In the genomic region with DNA sequence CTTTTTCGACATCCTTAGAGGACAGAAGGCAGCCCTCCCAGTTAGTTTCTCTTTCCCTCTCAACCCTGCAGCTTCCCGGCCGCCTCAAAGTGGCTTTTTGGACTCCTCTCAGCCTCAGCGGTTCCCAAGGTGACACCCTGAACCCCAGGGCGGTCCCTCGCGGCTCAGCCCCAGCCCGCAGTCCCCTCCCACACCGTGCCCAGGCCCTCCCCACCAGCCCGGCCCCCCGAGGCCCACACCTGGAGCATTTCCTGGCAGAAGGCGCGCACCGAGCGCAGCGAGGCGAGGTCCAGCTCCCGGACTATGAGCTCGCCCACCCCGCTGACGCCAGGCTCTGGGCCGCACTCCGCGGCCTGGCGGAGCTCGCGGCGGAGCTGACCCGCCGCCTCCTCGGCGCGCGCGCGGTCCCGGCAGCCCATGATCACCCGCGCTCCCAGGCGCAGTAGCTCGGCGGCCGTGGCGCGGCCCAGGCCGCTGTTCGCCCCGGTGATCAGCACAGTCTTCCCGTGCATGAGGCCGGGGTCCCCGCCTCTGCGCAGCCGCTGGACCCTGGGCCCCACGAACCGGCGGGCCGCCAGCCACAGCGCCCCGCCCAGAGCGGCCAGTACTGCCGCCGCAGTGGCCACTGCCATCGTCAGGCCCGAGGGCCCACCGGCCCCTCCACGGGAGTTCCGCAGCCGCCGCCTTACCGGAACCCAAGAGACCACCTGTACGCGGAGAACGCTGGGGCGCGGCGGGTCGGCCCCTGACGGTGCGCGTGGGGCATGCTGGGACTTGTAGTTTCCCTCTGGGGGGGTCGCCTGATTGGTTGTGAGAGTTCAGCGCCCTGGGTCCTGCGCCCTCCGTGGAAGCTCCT, we compare ENCODE assay signal across 1 cellular context.
TF ChIP-seq lines count a peak whose summit lies in the region.

A gene with protein sequence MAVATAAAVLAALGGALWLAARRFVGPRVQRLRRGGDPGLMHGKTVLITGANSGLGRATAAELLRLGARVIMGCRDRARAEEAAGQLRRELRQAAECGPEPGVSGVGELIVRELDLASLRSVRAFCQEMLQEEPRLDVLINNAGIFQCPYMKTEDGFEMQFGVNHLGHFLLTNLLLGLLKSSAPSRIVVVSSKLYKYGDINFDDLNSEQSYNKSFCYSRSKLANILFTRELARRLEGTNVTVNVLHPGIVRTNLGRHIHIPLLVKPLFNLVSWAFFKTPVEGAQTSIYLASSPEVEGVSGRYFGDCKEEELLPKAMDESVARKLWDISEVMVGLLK (minus strand): TSS at position 713 of the 856 bp plus-strand sequence. CDS start 81 bp downstream, at position 632.

TF ChIP-seq in HepG2, 621 proteins besides CTCF, POLR2A, EP300 and RAD21 (continued from another document and continues in another):
- TF ChIP-seq FOXM1 (CRISPR knock-in tag; IDR thresholded peaks at IDR 0.05) = no peak
- TF ChIP-seq JUND (CRISPR knock-in tag; IDR thresholded peaks at IDR 0.05) = no peak; the same call in 1 of the 2 replicates
- TF ChIP-seq, protein P1, sequence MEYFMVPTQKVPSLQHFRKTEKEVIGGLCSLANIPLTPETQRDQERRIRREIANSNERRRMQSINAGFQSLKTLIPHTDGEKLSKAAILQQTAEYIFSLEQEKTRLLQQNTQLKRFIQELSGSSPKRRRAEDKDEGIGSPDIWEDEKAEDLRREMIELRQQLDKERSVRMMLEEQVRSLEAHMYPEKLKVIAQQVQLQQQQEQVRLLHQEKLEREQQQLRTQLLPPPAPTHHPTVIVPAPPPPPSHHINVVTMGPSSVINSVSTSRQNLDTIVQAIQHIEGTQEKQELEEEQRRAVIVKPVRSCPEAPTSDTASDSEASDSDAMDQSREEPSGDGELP (IDR thresholded peaks at IDR 0.05; ENCODE audit: borderline replicate concordance, low read depth) = peak; percentile 91
- peak; percentile 17; the same call in 1 of the 2 replicates for TF ChIP-seq ZNF136 (CRISPR knock-in tag; IDR thresholded peaks at IDR 0.05; ENCODE audit: low read depth)
- TF ChIP-seq, protein P2, sequence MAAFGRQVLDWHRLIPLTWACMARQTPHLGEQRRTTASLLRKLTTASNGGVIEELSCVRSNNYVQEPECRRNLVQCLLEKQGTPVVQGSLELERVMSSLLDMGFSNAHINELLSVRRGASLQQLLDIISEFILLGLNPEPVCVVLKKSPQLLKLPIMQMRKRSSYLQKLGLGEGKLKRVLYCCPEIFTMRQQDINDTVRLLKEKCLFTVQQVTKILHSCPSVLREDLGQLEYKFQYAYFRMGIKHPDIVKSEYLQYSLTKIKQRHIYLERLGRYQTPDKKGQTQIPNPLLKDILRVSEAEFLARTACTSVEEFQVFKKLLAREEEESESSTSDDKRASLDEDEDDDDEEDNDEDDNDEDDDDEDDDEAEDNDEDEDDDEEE (CRISPR knock-in tag; IDR thresholded peaks at IDR 0.05) = peak; percentile 80
- peak; percentile 99 for TF ChIP-seq RBFOX2 (IDR thresholded peaks at IDR 0.05; ENCODE audit: low read depth, low read length)
- no peak for TF ChIP-seq PLRG1 (conservative IDR thresholded peaks at IDR 0.05)
- peak in 1 of 2 experiments; percentile 24; a peak in 1 of 4 replicates for TF ChIP-seq NR2F1 (CRISPR knock-in tag; IDR thresholded peaks at IDR 0.05)
- TF ChIP-seq CREB1 (IDR thresholded peaks at IDR 0.05) = peak; percentile 90
- TF ChIP-seq CREB1 (CRISPR knock-in tag; IDR thresholded peaks at IDR 0.05) = peak; percentile 92
- TF ChIP-seq FOXA3 (CRISPR knock-in tag; IDR thresholded peaks at IDR 0.05) = peak; percentile 64
- TF ChIP-seq, protein P3, sequence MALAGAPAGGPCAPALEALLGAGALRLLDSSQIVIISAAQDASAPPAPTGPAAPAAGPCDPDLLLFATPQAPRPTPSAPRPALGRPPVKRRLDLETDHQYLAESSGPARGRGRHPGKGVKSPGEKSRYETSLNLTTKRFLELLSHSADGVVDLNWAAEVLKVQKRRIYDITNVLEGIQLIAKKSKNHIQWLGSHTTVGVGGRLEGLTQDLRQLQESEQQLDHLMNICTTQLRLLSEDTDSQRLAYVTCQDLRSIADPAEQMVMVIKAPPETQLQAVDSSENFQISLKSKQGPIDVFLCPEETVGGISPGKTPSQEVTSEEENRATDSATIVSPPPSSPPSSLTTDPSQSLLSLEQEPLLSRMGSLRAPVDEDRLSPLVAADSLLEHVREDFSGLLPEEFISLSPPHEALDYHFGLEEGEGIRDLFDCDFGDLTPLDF (CRISPR knock-in tag; IDR thresholded peaks at IDR 0.05) = 0 out of 2 replicates have a peak, but pooled peaks have one; percentile 34
- no peak for TF ChIP-seq EZH2 (conservative IDR thresholded peaks at IDR 0.05; ENCODE audit: low read depth, low read length)
- TF ChIP-seq ZNF567 (CRISPR knock-in tag; IDR thresholded peaks at IDR 0.05; ENCODE audit: borderline replicate concordance) = peak; percentile 94; the same call in 1 of the 2 replicates
- TF ChIP-seq, protein P4, sequence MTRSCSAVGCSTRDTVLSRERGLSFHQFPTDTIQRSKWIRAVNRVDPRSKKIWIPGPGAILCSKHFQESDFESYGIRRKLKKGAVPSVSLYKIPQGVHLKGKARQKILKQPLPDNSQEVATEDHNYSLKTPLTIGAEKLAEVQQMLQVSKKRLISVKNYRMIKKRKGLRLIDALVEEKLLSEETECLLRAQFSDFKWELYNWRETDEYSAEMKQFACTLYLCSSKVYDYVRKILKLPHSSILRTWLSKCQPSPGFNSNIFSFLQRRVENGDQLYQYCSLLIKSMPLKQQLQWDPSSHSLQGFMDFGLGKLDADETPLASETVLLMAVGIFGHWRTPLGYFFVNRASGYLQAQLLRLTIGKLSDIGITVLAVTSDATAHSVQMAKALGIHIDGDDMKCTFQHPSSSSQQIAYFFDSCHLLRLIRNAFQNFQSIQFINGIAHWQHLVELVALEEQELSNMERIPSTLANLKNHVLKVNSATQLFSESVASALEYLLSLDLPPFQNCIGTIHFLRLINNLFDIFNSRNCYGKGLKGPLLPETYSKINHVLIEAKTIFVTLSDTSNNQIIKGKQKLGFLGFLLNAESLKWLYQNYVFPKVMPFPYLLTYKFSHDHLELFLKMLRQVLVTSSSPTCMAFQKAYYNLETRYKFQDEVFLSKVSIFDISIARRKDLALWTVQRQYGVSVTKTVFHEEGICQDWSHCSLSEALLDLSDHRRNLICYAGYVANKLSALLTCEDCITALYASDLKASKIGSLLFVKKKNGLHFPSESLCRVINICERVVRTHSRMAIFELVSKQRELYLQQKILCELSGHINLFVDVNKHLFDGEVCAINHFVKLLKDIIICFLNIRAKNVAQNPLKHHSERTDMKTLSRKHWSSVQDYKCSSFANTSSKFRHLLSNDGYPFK (CRISPR knock-in tag; IDR thresholded peaks at IDR 0.05; ENCODE audit: borderline replicate concordance) = peak; percentile 84
- no peak for TF ChIP-seq SRSF9 (IDR thresholded peaks at IDR 0.05; ENCODE audit: borderline replicate concordance, insufficient read depth, low read depth, low read length, poor library complexity, severe bottlenecking)
- TF ChIP-seq, protein P5, sequence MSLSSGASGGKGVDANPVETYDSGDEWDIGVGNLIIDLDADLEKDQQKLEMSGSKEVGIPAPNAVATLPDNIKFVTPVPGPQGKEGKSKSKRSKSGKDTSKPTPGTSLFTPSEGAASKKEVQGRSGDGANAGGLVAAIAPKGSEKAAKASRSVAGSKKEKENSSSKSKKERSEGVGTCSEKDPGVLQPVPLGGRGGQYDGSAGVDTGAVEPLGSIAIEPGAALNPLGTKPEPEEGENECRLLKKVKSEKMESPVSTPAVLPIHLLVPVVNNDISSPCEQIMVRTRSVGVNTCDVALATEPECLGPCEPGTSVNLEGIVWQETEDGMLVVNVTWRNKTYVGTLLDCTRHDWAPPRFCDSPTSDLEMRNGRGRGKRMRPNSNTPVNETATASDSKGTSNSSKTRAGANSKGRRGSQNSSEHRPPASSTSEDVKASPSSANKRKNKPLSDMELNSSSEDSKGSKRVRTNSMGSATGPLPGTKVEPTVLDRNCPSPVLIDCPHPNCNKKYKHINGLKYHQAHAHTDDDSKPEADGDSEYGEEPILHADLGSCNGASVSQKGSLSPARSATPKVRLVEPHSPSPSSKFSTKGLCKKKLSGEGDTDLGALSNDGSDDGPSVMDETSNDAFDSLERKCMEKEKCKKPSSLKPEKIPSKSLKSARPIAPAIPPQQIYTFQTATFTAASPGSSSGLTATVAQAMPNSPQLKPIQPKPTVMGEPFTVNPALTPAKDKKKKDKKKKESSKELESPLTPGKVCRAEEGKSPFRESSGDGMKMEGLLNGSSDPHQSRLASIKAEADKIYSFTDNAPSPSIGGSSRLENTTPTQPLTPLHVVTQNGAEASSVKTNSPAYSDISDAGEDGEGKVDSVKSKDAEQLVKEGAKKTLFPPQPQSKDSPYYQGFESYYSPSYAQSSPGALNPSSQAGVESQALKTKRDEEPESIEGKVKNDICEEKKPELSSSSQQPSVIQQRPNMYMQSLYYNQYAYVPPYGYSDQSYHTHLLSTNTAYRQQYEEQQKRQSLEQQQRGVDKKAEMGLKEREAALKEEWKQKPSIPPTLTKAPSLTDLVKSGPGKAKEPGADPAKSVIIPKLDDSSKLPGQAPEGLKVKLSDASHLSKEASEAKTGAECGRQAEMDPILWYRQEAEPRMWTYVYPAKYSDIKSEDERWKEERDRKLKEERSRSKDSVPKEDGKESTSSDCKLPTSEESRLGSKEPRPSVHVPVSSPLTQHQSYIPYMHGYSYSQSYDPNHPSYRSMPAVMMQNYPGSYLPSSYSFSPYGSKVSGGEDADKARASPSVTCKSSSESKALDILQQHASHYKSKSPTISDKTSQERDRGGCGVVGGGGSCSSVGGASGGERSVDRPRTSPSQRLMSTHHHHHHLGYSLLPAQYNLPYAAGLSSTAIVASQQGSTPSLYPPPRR (CRISPR knock-in tag; IDR thresholded peaks at IDR 0.05; ENCODE audit: borderline replicate concordance) = peak; percentile 56; the same call in 1 of the 2 replicates
- TF ChIP-seq FIP1L1 (IDR thresholded peaks at IDR 0.05; ENCODE audit: borderline replicate concordance, insufficient read depth, low read depth, low read length) = no peak
- TF ChIP-seq TOE1 (CRISPR knock-in tag; IDR thresholded peaks at IDR 0.05) = no peak
- no peak; the same call in 1 of the 2 replicates for TF ChIP-seq ARID2 (CRISPR knock-in tag; IDR thresholded peaks at IDR 0.05; ENCODE audit: borderline replicate concordance)
- TF ChIP-seq, protein P6, sequence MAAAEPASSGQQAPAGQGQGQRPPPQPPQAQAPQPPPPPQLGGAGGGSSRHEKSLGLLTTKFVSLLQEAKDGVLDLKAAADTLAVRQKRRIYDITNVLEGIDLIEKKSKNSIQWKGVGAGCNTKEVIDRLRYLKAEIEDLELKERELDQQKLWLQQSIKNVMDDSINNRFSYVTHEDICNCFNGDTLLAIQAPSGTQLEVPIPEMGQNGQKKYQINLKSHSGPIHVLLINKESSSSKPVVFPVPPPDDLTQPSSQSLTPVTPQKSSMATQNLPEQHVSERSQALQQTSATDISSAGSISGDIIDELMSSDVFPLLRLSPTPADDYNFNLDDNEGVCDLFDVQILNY (CRISPR knock-in tag; conservative IDR thresholded peaks at IDR 0.05) = no peak; the same call in 1 of the 2 replicates
- TF ChIP-seq ADNP (CRISPR knock-in tag; IDR thresholded peaks at IDR 0.05) = no peak
- TF ChIP-seq, protein P7, sequence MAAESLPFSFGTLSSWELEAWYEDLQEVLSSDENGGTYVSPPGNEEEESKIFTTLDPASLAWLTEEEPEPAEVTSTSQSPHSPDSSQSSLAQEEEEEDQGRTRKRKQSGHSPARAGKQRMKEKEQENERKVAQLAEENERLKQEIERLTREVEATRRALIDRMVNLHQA (CRISPR knock-in tag; IDR thresholded peaks at IDR 0.05) = no peak
- TF ChIP-seq MTF2 (CRISPR knock-in tag; IDR thresholded peaks at IDR 0.05; ENCODE audit: borderline replicate concordance) = no peak
- TF ChIP-seq ZNF430 (CRISPR knock-in tag; IDR thresholded peaks at IDR 0.05) = peak; percentile 88
- TF ChIP-seq ZNF432 (CRISPR knock-in tag; IDR thresholded peaks at IDR 0.05; ENCODE audit: borderline replicate concordance) = no peak
- TF ChIP-seq RXRA (CRISPR knock-in tag; IDR thresholded peaks at IDR 0.05) = peak; percentile 87
- TF ChIP-seq ZMYM2 (CRISPR knock-in tag; IDR thresholded peaks at IDR 0.05) = no peak
- TF ChIP-seq NCOA1 (CRISPR knock-in tag; IDR thresholded peaks at IDR 0.05) = no peak
- no peak for TF ChIP-seq ZFP62 (CRISPR knock-in tag; IDR thresholded peaks at IDR 0.05)
- 0 out of 2 replicates have a peak, but pooled peaks have one; percentile 3 for TF ChIP-seq HOXA5 (CRISPR knock-in tag; IDR thresholded peaks at IDR 0.05)
- TF ChIP-seq ATRX (CRISPR knock-in tag; IDR thresholded peaks at IDR 0.05; ENCODE audit: borderline replicate concordance) = no peak
- TF ChIP-seq ZZZ3 (CRISPR knock-in tag; IDR thresholded peaks at IDR 0.05; ENCODE audit: borderline replicate concordance) = peak; percentile 91
- no peak for TF ChIP-seq RCOR2 (CRISPR knock-in tag; IDR thresholded peaks at IDR 0.05)
- TF ChIP-seq ZSCAN22 (CRISPR knock-in tag; IDR thresholded peaks at IDR 0.05) = peak; percentile 90
- TF ChIP-seq, protein P8, sequence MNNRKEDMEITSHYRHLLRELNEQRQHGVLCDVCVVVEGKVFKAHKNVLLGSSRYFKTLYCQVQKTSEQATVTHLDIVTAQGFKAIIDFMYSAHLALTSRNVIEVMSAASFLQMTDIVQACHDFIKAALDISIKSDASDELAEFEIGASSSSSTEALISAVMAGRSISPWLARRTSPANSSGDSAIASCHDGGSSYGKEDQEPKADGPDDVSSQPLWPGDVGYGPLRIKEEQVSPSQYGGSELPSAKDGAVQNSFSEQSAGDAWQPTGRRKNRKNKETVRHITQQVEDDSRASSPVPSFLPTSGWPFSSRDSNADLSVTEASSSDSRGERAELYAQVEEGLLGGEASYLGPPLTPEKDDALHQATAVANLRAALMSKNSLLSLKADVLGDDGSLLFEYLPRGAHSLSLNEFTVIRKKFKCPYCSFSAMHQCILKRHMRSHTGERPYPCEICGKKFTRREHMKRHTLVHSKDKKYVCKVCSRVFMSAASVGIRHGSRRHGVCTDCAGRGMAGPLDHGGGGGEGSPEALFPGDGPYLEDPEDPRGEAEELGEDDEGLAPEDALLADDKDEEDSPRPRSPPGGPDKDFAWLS (CRISPR knock-in tag; IDR thresholded peaks at IDR 0.05; ENCODE audit: borderline replicate concordance) = 0 out of 2 replicates have a peak, but pooled peaks have one; percentile 65
- TF ChIP-seq, protein P9, sequence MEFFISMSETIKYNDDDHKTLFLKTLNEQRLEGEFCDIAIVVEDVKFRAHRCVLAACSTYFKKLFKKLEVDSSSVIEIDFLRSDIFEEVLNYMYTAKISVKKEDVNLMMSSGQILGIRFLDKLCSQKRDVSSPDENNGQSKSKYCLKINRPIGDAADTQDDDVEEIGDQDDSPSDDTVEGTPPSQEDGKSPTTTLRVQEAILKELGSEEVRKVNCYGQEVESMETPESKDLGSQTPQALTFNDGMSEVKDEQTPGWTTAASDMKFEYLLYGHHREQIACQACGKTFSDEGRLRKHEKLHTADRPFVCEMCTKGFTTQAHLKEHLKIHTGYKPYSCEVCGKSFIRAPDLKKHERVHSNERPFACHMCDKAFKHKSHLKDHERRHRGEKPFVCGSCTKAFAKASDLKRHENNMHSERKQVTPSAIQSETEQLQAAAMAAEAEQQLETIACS (CRISPR knock-in tag; IDR thresholded peaks at IDR 0.05) = no peak; the same call in 1 of the 2 replicates
- no peak for TF ChIP-seq FOSL1 (CRISPR knock-in tag; IDR thresholded peaks at IDR 0.05; ENCODE audit: borderline replicate concordance)
- no peak for TF ChIP-seq SOX13 (IDR thresholded peaks at IDR 0.05)
- peak in 1 of 2 experiments; percentile 62; a peak in 1 of 4 replicates for TF ChIP-seq SOX13 (CRISPR knock-in tag; conservative IDR thresholded peaks at IDR 0.05 in 1 of 2, IDR thresholded peaks at IDR 0.05 in 1 of 2)
- peak; percentile 81; the same call in 1 of the 2 replicates for TF ChIP-seq ZNF570 (CRISPR knock-in tag; IDR thresholded peaks at IDR 0.05; ENCODE audit: borderline replicate concordance)
- TF ChIP-seq ZNF335 (CRISPR knock-in tag; IDR thresholded peaks at IDR 0.05) = peak; percentile 92
